Comparison of ENCODE assay signal across 8 cellular contexts in genomic region chr7:3260425-3260762, GRCh38. TPM values are rescaled to one million over a fixed set of nuclear protein-coding genes. Genes with fewer than 3 reads are reported as not detected.
DNase-seq lines count a peak whose midpoint lies in the region; ATAC-seq and TF ChIP-seq lines count a peak whose summit lies in the region.

No MANE protein-coding gene starts in this region.

- no peaks in the 10 kb centered on the region for H3K9me3 Mint-ChIP-seq in neural progenitor cell

- H3K4me1 Mint-ChIP-seq in neural progenitor cell: peaks cover 38% of the 10 kb centered on the region

- H3K36me3 ChIP-seq in esophagus muscularis mucosa: no peaks in the 10 kb centered on the region
- H3K36me3 ChIP-seq in neural progenitor cell: no peaks in the 10 kb centered on the region
- H3K36me3 ChIP-seq in SK-N-SH (replicated peaks in 1 of 2; ENCODE audit: control insufficient read depth in 1 of 2, insufficient read depth in 2 of 2, low read length in 1 of 2): no peaks in the 10 kb centered on the region
- H3K36me3 ChIP-seq in effector memory CD4-positive, alpha-beta T cell (ENCODE audit: control insufficient read depth, insufficient read depth, low read length): no peaks in the 10 kb centered on the region

- TF ChIP-seq POLR2A in NB4 (IDR thresholded peaks at IDR 0.05; ENCODE audit: extremely low read depth, insufficient read length) (no peak), esophagus muscularis mucosa (IDR thresholded peaks at IDR 0.05; ENCODE audit: low read depth) (no peak)

- H3K9me3 ChIP-seq in esophagus muscularis mucosa (no peaks in the 10 kb centered on the region), neural progenitor cell (ENCODE audit: low read depth) (no peaks in the 10 kb centered on the region), SK-N-SH (no peaks in the 10 kb centered on the region; the same call in 1 of the 2 replicates)
- no peaks in the 10 kb centered on the region for H3K9me3 ChIP-seq in effector memory CD4-positive, alpha-beta T cell (ENCODE audit: control insufficient read depth, low read length)

- TF ChIP-seq EP300 in esophagus muscularis mucosa (IDR thresholded peaks at IDR 0.05) (no peak), SK-N-SH (IDR thresholded peaks at IDR 0.05; ENCODE audit: borderline replicate concordance in 1 of 2, low read depth in 1 of 2, low read length in 1 of 2) (no peak)

- H3K27ac ChIP-seq in esophagus muscularis mucosa (replicated peaks in 1 of 4) (peak overlapping the region; percentile 53 to 67 (median 64)), neural progenitor cell (no peak overlapping the region), SK-N-SH (ENCODE audit: low read depth in 2 of 2, low read length in 1 of 2) (no peak overlapping the region)
- H3K27ac ChIP-seq in effector memory CD4-positive, alpha-beta T cell (ENCODE audit: insufficient read depth, low read length, poor library complexity, severe bottlenecking): no peak overlapping the region

- H2AFZ ChIP-seq in neural progenitor cell (replicated peaks) (peak overlapping the region; percentile 51), SK-N-SH (ENCODE audit: low read depth) (no peak overlapping the region)

- no peak overlapping the region for H3K27ac Mint-ChIP-seq in neural progenitor cell

- H3K9me2 ChIP-seq in SK-N-SH: no peaks in the 10 kb centered on the region

- no peak for TF ChIP-seq CTCF in AG09309 (IDR thresholded peaks at IDR 0.05; ENCODE audit: control insufficient read depth, insufficient read depth, low read depth, low read length, missing control alignments)
- TF ChIP-seq CTCF in NB4 (IDR thresholded peaks at IDR 0.05; ENCODE audit: low read depth, low read length): no peak
- TF ChIP-seq CTCF in esophagus muscularis mucosa (IDR thresholded peaks at IDR 0.05): no peak
- no peak for TF ChIP-seq CTCF in neural progenitor cell (IDR thresholded peaks at IDR 0.05)
- no peak for TF ChIP-seq CTCF in SK-N-SH (IDR thresholded peaks at IDR 0.05)

- peaks cover 11% of the 10 kb centered on the region for H3K27me3 Mint-ChIP-seq in neural progenitor cell (ENCODE audit: insufficient read depth, low read depth)

- H3K27me3 ChIP-seq in esophagus muscularis mucosa (no peaks in the 10 kb centered on the region), neural progenitor cell (no peaks in the 10 kb centered on the region), SK-N-SH (ENCODE audit: insufficient read depth) (no peaks in the 10 kb centered on the region)
- peaks cover 4% of the 10 kb centered on the region for H3K27me3 ChIP-seq in effector memory CD4-positive, alpha-beta T cell (replicated peaks; ENCODE audit: control insufficient read depth, insufficient read depth, low read length, poor library complexity, severe bottlenecking)

- TF ChIP-seq RAD21 in SK-N-SH (IDR thresholded peaks at IDR 0.05; ENCODE audit: low read length): no peak

- H3K4me3 Mint-ChIP-seq in neural progenitor cell: no peak overlapping the region

- peaks cover 0 to 10% (median 5%) of the 10 kb centered on the region in 4 donors for H3K4me1 ChIP-seq in esophagus muscularis mucosa
- peaks cover 34% of the 10 kb centered on the region for H3K4me1 ChIP-seq in neural progenitor cell
- H3K4me1 ChIP-seq in SK-N-SH (ENCODE audit: control insufficient read depth in 1 of 2, insufficient read depth in 2 of 2, low read depth in 1 of 2, low read length in 1 of 2): peaks cover 0 to 6% of the 10 kb centered on the region in 2 experiments; a peak in 2 of 4 replicates
- no peaks in the 10 kb centered on the region for H3K4me1 ChIP-seq in effector memory CD4-positive, alpha-beta T cell (ENCODE audit: control insufficient read depth, insufficient read depth, low read length, poor library complexity, severe bottlenecking)

- POLR2A ChIA-PET in SK-N-SH (lab: Yijun Ruan, JAX): interaction anchor here (0.6 kb wide), 1 partner anchor 30 kb away, joined by 3 read pairs; no protein-coding TSS in a partner anchor

- WGBS in esophagus muscularis mucosa: 22% methylated on average over 10 of the region's 10 CpGs
- 53% methylated on average over 10 of the region's 10 CpGs for WGBS in SK-N-SH (ENCODE audit: low lambda C conversion rate)

- H3K4me3 ChIP-seq in AG09309 (ENCODE audit: control insufficient read depth, low read depth, low read length): peak overlapping the region; percentile 24
- peak overlapping the region; percentile 36 for H3K4me3 ChIP-seq in NB4 (ENCODE audit: low read depth, low read length)
- H3K4me3 ChIP-seq in esophagus muscularis mucosa: peak overlapping the region; percentile 55 to 63 (median 60)
- no peak overlapping the region for H3K4me3 ChIP-seq in neural progenitor cell
- H3K4me3 ChIP-seq in SK-N-SH (ENCODE audit: low read depth in 2 of 2, low read length in 1 of 2): no peak overlapping the region
- no peak overlapping the region for H3K4me3 ChIP-seq in effector memory CD4-positive, alpha-beta T cell (ENCODE audit: insufficient read depth, low read depth, low read length, poor library complexity, severe bottlenecking)

- H4K20me1 ChIP-seq in neural progenitor cell (ENCODE audit: low read depth): no peaks in the 10 kb centered on the region
- H4K20me1 ChIP-seq in SK-N-SH (ENCODE audit: insufficient read depth): no peaks in the 10 kb centered on the region

- H3K4me2 ChIP-seq in neural progenitor cell (peak overlapping the region; percentile 16), SK-N-SH (no peak overlapping the region)

- no peaks in the 10 kb centered on the region for H3K36me3 Mint-ChIP-seq in neural progenitor cell

- H3K9ac ChIP-seq in neural progenitor cell (no peak overlapping the region), SK-N-SH (no peak overlapping the region)

- CTCF ChIA-PET in SK-N-SH (lab: Yijun Ruan, JAX): interaction anchor here (1.1 kb wide), 2 partner anchors 23 to 106 kb away, joined by 4 read pairs; no protein-coding TSS in a partner anchor

- H3F3A ChIP-seq in neural progenitor cell (ENCODE audit: low read depth) (peaks cover 23% of the 10 kb centered on the region), SK-N-SH (replicated peaks; ENCODE audit: insufficient read depth) (no peaks in the 10 kb centered on the region)

- DNase-seq in AG09309 (ENCODE audit: low read depth) (no peak), NB4 (ENCODE audit: low read depth) (peak; percentile 23), esophagus muscularis mucosa (ENCODE audit: extremely low spot score) (no peak), neural progenitor cell (ENCODE audit: low spot score) (no peak), SK-N-SH (no peak)
- DNase-seq in effector memory CD4-positive, alpha-beta T cell: no peak
- no peak for DNase-seq in activated CD8-positive, alpha-beta memory T cell treated with anti-CD3 and anti-CD28 coated beads, Interleukin-2, amount 50 U/mL, for 48 hours

- intact Hi-C loops in esophagus muscularis mucosa (cut with DNase I): no loop called here

- H3K79me2 ChIP-seq in neural progenitor cell (ENCODE audit: low read depth) (no peaks in the 10 kb centered on the region), SK-N-SH (ENCODE audit: insufficient read depth) (no peaks in the 10 kb centered on the region)

- ATAC-seq in GM21786 (IDR thresholded peaks at IDR 0.05; ENCODE audit: unreplicated experiment): no peak

TF ChIP-seq in SK-N-SH, 30 proteins besides CTCF, POLR2A, EP300 and RAD21 (continues in another document):
- no peak for TF ChIP-seq FOSL2 (IDR thresholded peaks at IDR 0.05; ENCODE audit: borderline replicate concordance, low read depth)
- TF ChIP-seq NFIC (IDR thresholded peaks at IDR 0.05; ENCODE audit: borderline replicate concordance): no peak
- TF ChIP-seq JUND (IDR thresholded peaks at IDR 0.05): no peak
- TF ChIP-seq FOXM1 (IDR thresholded peaks at IDR 0.05; ENCODE audit: low read depth): no peak
- TF ChIP-seq PBX3 (IDR thresholded peaks at IDR 0.05): no peak
- TF ChIP-seq MXI1 (IDR thresholded peaks at IDR 0.05; ENCODE audit: low read depth, low read length): no peak
- no peak for TF ChIP-seq RFX5 (IDR thresholded peaks at IDR 0.05; ENCODE audit: low read length)
- no peak for TF ChIP-seq USF1 (IDR thresholded peaks at IDR 0.05; ENCODE audit: borderline replicate concordance, low read depth)
- TF ChIP-seq TCF12 (IDR thresholded peaks at IDR 0.05): no peak
- TF ChIP-seq RXRA (IDR thresholded peaks at IDR 0.05; ENCODE audit: borderline replicate concordance, low read depth): no peak
- no peak for TF ChIP-seq SMC3 (IDR thresholded peaks at IDR 0.05; ENCODE audit: low read depth, low read length)

RNA-seq across cellular contexts. Expression of gene SDK1, which starts 40.7 kb away (rescaled TPM):
- total RNA-seq in esophagus muscularis mucosa (10 to 100 TPM in 2 of 4 donors, 1 to 10 TPM in 2; 7.8 to 18.6 (median 12.0) TPM), neural progenitor cell (ENCODE audit: low replicate concordance) (4.4 and 4.9 TPM in 2 replicates)
- polyA plus RNA-seq in SK-N-SH (2012; rRNA removed): 0.96 and 1.2 TPM in 2 replicates
- 0.51 and 0.87 TPM in 2 replicates for polyA plus RNA-seq in SK-N-SH (2012; cell fraction: cytosol; rRNA removed)
- 4.8 and 5.5 TPM in 2 replicates for polyA plus RNA-seq in SK-N-SH (2012; cell fraction: nucleus; rRNA removed)

Comparison
In these comparisons a context has a peak if more than half of its experiments do, and no peak if none do; other contexts are left out.
1. H3K4me3 ChIP-seq: peak in AG09309 (single experiment), NB4 (single experiment) and esophagus muscularis mucosa (4 of 4); none in neural progenitor cell (single experiment), SK-N-SH (0 of 2) and effector memory CD4-positive, alpha-beta T cell (single experiment).
2. H3K27ac ChIP-seq: peak in esophagus muscularis mucosa (4 of 4); none in neural progenitor cell (single experiment), SK-N-SH (0 of 2) and effector memory CD4-positive, alpha-beta T cell (single experiment).